Comparison of ENCODE assay signal across 8 cellular contexts in the genomic region with DNA sequence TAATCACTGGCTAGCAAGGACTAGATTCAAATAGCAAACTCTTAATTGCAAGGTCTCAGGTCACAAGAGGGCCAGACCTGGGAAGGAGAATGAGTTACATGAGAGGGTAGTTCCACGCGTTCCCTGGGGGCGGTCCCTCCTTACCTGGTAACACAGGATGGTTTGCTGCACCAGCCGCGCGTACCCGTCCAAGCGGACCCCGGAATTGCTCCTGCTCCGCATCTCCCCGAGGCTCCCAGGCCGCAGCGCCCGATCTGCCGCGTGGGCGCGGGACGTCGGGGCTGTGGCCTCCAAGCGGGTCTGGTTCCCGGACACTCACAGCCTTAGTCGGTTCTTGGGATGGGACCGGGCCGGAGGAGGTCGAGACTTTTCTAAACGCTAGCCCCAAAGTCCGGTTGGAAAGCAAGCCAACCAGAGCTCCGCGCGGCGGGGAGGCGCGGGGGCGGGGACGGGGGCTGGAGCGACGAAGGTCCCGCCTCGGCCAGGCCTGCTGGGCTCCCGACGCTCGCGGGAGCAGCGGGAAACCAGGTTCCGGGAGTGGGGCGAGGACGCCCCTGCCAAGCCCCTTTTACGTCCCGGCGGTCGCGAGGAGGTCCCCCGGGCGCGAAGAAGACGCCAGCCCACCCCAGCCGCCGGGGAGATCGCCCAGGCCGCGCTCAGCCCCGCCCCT. TPM values are rescaled to one million over a fixed set of nuclear protein-coding genes. Genes with fewer than 3 reads are reported as not detected.
DNase-seq lines count a peak whose midpoint lies in the region; ATAC-seq and TF ChIP-seq lines count a peak whose summit lies in the region.

A gene with protein sequence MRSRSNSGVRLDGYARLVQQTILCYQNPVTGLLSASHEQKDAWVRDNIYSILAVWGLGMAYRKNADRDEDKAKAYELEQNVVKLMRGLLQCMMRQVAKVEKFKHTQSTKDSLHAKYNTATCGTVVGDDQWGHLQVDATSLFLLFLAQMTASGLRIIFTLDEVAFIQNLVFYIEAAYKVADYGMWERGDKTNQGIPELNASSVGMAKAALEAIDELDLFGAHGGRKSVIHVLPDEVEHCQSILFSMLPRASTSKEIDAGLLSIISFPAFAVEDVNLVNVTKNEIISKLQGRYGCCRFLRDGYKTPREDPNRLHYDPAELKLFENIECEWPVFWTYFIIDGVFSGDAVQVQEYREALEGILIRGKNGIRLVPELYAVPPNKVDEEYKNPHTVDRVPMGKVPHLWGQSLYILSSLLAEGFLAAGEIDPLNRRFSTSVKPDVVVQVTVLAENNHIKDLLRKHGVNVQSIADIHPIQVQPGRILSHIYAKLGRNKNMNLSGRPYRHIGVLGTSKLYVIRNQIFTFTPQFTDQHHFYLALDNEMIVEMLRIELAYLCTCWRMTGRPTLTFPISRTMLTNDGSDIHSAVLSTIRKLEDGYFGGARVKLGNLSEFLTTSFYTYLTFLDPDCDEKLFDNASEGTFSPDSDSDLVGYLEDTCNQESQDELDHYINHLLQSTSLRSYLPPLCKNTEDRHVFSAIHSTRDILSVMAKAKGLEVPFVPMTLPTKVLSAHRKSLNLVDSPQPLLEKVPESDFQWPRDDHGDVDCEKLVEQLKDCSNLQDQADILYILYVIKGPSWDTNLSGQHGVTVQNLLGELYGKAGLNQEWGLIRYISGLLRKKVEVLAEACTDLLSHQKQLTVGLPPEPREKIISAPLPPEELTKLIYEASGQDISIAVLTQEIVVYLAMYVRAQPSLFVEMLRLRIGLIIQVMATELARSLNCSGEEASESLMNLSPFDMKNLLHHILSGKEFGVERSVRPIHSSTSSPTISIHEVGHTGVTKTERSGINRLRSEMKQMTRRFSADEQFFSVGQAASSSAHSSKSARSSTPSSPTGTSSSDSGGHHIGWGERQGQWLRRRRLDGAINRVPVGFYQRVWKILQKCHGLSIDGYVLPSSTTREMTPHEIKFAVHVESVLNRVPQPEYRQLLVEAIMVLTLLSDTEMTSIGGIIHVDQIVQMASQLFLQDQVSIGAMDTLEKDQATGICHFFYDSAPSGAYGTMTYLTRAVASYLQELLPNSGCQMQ (minus strand): TSS at position 404 of the 670 bp plus-strand sequence. CDS start 182 bp downstream, at position 222.

- peak within 1 kb of the TSS; percentile 88 for H3K27ac ChIP-seq in urinary bladder (ENCODE audit: low read depth)

- H3K4me1 Mint-ChIP-seq in activated naive CD4-positive, alpha-beta T cell treated with anti-CD3 and anti-CD28 coated beads, Interleukin-2, amount 10 ng/mL, durations not matched to agents 7 days and 5 days: peaks cover 21% of the 10 kb centered on the region

- peak; percentile 84 for DNase-seq in activated effector memory CD4-positive, alpha-beta T cell treated with anti-CD3 and anti-CD28 coated beads, Interleukin-2, amount 50 U/mL, for 16 hours
- no peak for DNase-seq in activated effector memory CD4-positive, alpha-beta T cell treated with Interleukin-2 at 50 U/mL for 16 hours
- DNase-seq in NCI-H526 treated with DMSO at 0.1 percent for 48 hours (lab: John Stamatoyannopoulos, UW) (peak; percentile 44), globus pallidus (ENCODE audit: low spot score) (peak; percentile 29), omental fat pad (ENCODE audit: low spot score) (no peak)
- DNase-seq in activated naive CD4-positive, alpha-beta T cell treated with anti-CD3 and anti-CD28 coated beads, Interleukin-2, amount 10 ng/mL, durations not matched to agents 7 days and 5 days: peak; percentile 68

- H3K27me3 Mint-ChIP-seq in activated naive CD4-positive, alpha-beta T cell treated with anti-CD3 and anti-CD28 coated beads, Interleukin-2, amount 10 ng/mL, durations not matched to agents 7 days and 5 days: no peaks in the 10 kb centered on the region

- H3K36me3 Mint-ChIP-seq in activated naive CD4-positive, alpha-beta T cell treated with anti-CD3 and anti-CD28 coated beads, Interleukin-2, amount 10 ng/mL, durations not matched to agents 7 days and 5 days: no peaks in the 10 kb centered on the region

- no peaks in the 10 kb centered on the region for H3K9me3 Mint-ChIP-seq in activated naive CD4-positive, alpha-beta T cell treated with anti-CD3 and anti-CD28 coated beads, Interleukin-2, amount 10 ng/mL, durations not matched to agents 7 days and 5 days

- H3K36me3 ChIP-seq in urinary bladder (ENCODE audit: insufficient read depth): no peaks in the 10 kb centered on the region

- under 1% methylated on average over 63 of the region's 63 CpGs for WGBS in urinary bladder

- H3K27ac Mint-ChIP-seq in activated naive CD4-positive, alpha-beta T cell treated with anti-CD3 and anti-CD28 coated beads, Interleukin-2, amount 10 ng/mL, durations not matched to agents 7 days and 5 days: peak within 1 kb of the TSS; percentile 89

- peak within 1 kb of the TSS; percentile 73 for H3K4me3 ChIP-seq in urinary bladder (ENCODE audit: low read depth, low read length)

- ATAC-seq in HG02870 (IDR thresholded peaks at IDR 0.05; ENCODE audit: unreplicated experiment): peak; percentile 40
- peak; percentile 41 for ATAC-seq in omental fat pad (ENCODE audit: low FRiP score)

- CTCF ChIA-PET in activated naive CD4-positive, alpha-beta T cell treated with anti-CD3 and anti-CD28 coated beads, Interleukin-2, amount 10 ng/mL, durations not matched to agents 7 days and 5 days (lab: Charles Lee): no interaction called here

- no peaks in the 10 kb centered on the region for H3K4me1 ChIP-seq in urinary bladder (ENCODE audit: insufficient read depth)

- no peak for TF ChIP-seq CTCF in omental fat pad (IDR thresholded peaks at IDR 0.05)

- peak within 1 kb of the TSS; percentile 82 for H3K4me3 Mint-ChIP-seq in activated naive CD4-positive, alpha-beta T cell treated with anti-CD3 and anti-CD28 coated beads, Interleukin-2, amount 10 ng/mL, durations not matched to agents 7 days and 5 days

RNA-seq across cellular contexts. Expression of the gene that starts here (rescaled TPM):
- total RNA-seq in omental fat pad (10 to 100 TPM; 18.4 to 30.6 (median 19.9) TPM), urinary bladder (20.6 TPM)
- polyA plus RNA-seq in urinary bladder: 14.7 TPM

Comparison
In these comparisons a context has a peak if more than half of its experiments do, and no peak if none do; other contexts are left out.
1. DNase-seq: peak in activated effector memory CD4-positive, alpha-beta T cell treated with anti-CD3 and anti-CD28 coated beads, Interleukin-2, amount 50 U/mL, for 16 hours (single experiment), NCI-H526 treated with DMSO at 0.1 percent for 48 hours (single experiment), activated naive CD4-positive, alpha-beta T cell treated with anti-CD3 and anti-CD28 coated beads, Interleukin-2, amount 10 ng/mL, durations not matched to agents 7 days and 5 days (single experiment) and globus pallidus (single experiment); none in activated effector memory CD4-positive, alpha-beta T cell treated with Interleukin-2 at 50 U/mL for 16 hours (single experiment) and omental fat pad (single experiment).